In the genomic region with DNA sequence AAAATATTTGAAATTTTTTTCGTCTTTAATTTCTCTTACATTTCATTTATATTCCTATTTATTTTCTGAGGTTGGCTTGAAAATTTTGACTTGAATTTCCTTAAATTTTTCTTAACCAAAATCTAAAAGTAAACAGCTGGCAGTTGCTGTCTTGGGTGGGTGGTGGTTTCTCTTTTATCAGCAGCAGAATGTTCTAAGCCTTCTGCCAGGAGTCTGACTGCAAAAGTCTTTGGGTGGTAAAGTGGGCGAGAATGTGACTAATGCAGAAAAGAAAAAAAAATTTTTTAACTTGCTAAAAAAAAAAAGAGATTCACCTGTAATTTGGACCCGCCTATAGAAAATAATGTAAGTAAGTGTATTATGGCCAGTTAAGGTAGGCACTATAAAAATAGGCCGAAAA, we compare ENCODE assay signal across 10 cellular contexts. TPM values are rescaled to one million over a fixed set of nuclear protein-coding genes. Genes with fewer than 3 reads are reported as not detected.
DNase-seq lines count a peak whose midpoint lies in the region; ATAC-seq, FAIRE-seq and TF ChIP-seq lines count a peak whose summit lies in the region.
"Had no signal": no experiment of that assay in that cellular context is flagged by ENCODE, and none has a peak within 500 bp of the region (broad histone marks: within the 10 kb centered on the region; RNA-seq: fewer than 3 reads in every experiment).

No MANE protein-coding gene starts in this region.

- no peak for ATAC-seq in PC-3

- peak overlapping the region; percentile 94 for H3K4me2 ChIP-seq in PC-3 (ENCODE audit: low read length)

- no TSS peak for BruUV-seq in PC-3 (replicated peaks; lab: Mats Ljungman, UMichigan)

- H3K27me3 ChIP-seq in PC-3 (ENCODE audit: low read length) (no peaks in the 10 kb centered on the region), neutrophil (no peaks in the 10 kb centered on the region)

- peaks cover 3% of the 10 kb centered on the region for H3F3A ChIP-seq in PC-3 (ENCODE audit: low read length, unreplicated experiment)

- H3K27ac ChIP-seq in PC-3 (ENCODE audit: low read length) (no peak overlapping the region), neutrophil (peak overlapping the region; percentile 48)
- H3K27ac ChIP-seq: prostate gland had no signal

- POLR2A ChIA-PET in PC-3 (lab: Charles Lee; ENCODE audit: unreplicated experiment) = no interaction called here

- H3K4me3 ChIP-seq in PC-3 (ENCODE audit: low read length) (peak overlapping the region; percentile 76), cardiac fibroblast (replicated peaks in 1 of 2; ENCODE audit: low read depth in 2 of 2, low read length in 2 of 2) (peak overlapping the region; percentile 11 to 96), neutrophil (ENCODE audit: low read depth in 1 of 2, low read length in 1 of 2) (no peak overlapping the region)
- H3K4me3 ChIP-seq: prostate gland had no signal

- H3K9me3 ChIP-seq in PC-3 (ENCODE audit: low read length) = no peaks in the 10 kb centered on the region
- H3K9me3 ChIP-seq in neutrophil = no peaks in the 10 kb centered on the region
- H3K9me3 ChIP-seq: prostate gland had no signal

- peak overlapping the region; percentile 5; the same call in 1 of the 2 replicates for H3K9ac ChIP-seq in PC-3 (ENCODE audit: low read length)

- H3K9me2 ChIP-seq in PC-3 (replicated peaks; ENCODE audit: low read length) = no peaks in the 10 kb centered on the region

- DNase-seq in GM19239 (ENCODE audit: insufficient read length, low spot score) = no peak
- no peak for DNase-seq in PC-3
- DNase-seq in cardiac fibroblast (ENCODE audit: low read depth in 2 of 2) = peak; percentile 47 to 59
- DNase-seq in COLO829 (ENCODE audit: low spot score) = no peak
- no peak for DNase-seq in NK-92 (lab: John Stamatoyannopoulos, UW; ENCODE audit: unreplicated experiment)
- no peak for DNase-seq in AG20443 (ENCODE audit: low spot score)
- no peak for DNase-seq in GF-D8 (lab: John Stamatoyannopoulos, UW)
- DNase-seq: NCI-H748 treated with DMSO at 0.1 percent for 48 hours had no signal

- peaks cover 36% of the 10 kb centered on the region for H3K4me1 ChIP-seq in PC-3 (ENCODE audit: insufficient read depth, low read length)
- peaks cover 54% of the 10 kb centered on the region in 2 experiments for H3K4me1 ChIP-seq in neutrophil (ENCODE audit: control insufficient read depth in 1 of 2, insufficient read depth in 1 of 2, low read depth in 1 of 2, low read length in 1 of 2)
- H3K4me1 ChIP-seq: prostate gland had no signal

- H3K36me3 ChIP-seq in PC-3 (ENCODE audit: low read depth, low read length) (no peaks in the 10 kb centered on the region), neutrophil (no peaks in the 10 kb centered on the region)
- H3K36me3 ChIP-seq: prostate gland had no signal

- TF ChIP-seq CTCF in PC-3 (conservative IDR thresholded peaks at IDR 0.05; ENCODE audit: low read depth, low read length) = no peak
- TF ChIP-seq CTCF in cardiac fibroblast (IDR thresholded peaks at IDR 0.05; ENCODE audit: low read depth, low read length) = no peak
- no peak for TF ChIP-seq CTCF in neutrophil (IDR thresholded peaks at IDR 0.05)

- no peak overlapping the region for H2AFZ ChIP-seq in PC-3 (ENCODE audit: low read length)

- peaks cover 94% of the 10 kb centered on the region for H3K79me2 ChIP-seq in PC-3 (ENCODE audit: low read length)

- CTCF ChIA-PET in PC-3 (lab: Charles Lee) = no interaction called here

- peak; percentile 71 for FAIRE-seq in GM19239 (lab: Jason Lieb, UNC)

- intact Hi-C loops in PC-3 (cut with micrococcal nuclease) = no loop called here

- peaks cover 46% of the 10 kb centered on the region for H4K20me1 ChIP-seq in PC-3 (ENCODE audit: low read length)

RNA-seq across cellular contexts. Expression of a gene that starts 2.5 kb away (rescaled TPM):
- total RNA-seq in PC-3 (2014; rRNA removed) = 43.4 and 74.3 TPM in 2 replicates

RNA-seq across cellular contexts. Expression of a gene that starts 3.0 kb away (rescaled TPM):
- total RNA-seq in PC-3 (2014; rRNA removed) = 61.8 and 74.1 TPM in 2 replicates

Comparison
In these comparisons a context has a peak if more than half of its experiments do, and no peak if none do; other contexts are left out.
1. DNase-seq: peak in cardiac fibroblast (2 of 2); none in GM19239 (single experiment), PC-3 (single experiment), COLO829 (single experiment), NK-92 (single experiment), AG20443 (single experiment) and GF-D8 (single experiment).
2. H3K4me3 ChIP-seq: peak in PC-3 (single experiment) and cardiac fibroblast (2 of 2); none in neutrophil (0 of 2).